ENCODE assay signal across 27 cellular contexts in the genomic region with DNA sequence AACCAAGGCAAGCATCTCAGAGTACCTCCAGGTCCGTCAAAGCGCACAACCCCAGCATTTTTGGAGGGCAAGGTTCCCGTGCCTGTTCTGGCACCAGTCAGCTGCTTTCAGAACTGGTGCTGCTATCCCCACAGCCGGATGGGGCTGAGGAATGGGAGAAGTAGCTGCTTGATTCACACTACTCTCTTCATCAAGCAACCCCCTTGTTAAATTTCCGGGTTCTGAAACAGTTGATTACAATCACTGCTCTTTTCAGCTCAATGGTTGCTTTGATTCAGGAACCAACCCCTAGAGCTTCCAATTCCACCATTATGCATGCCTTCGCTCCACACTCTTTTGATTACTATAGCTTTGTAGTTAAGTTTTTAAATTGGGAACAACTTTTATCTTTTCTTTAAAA. TPM values are rescaled to one million over a fixed set of nuclear protein-coding genes. Genes with fewer than 3 reads are reported as not detected.
"Had no signal": no experiment of that assay in that cellular context is flagged by ENCODE, and none has a peak within 500 bp of the region (broad histone marks: within the 10 kb centered on the region; RNA-seq: fewer than 3 reads in every experiment).

No MANE protein-coding gene starts in this region.

- H3K27ac Mint-ChIP-seq: activated B cell treated with CpG ODN at 0.5 μM for 24 hours; activated CD4-positive, alpha-beta T cell treated with anti-CD3 and anti-CD28 coated beads, Interleukin-2, amount 10 ng/mL, durations not matched to agents 24 days and 14 days; activated naive CD4-positive, alpha-beta T cell treated with anti-CD3 and anti-CD28 coated beads for 36 hours; activated naive CD8-positive, alpha-beta T cell treated with anti-CD3 and anti-CD28 coated beads for 36 hours had no signal

- H3K4me1 Mint-ChIP-seq: activated B cell treated with CpG ODN at 0.5 μM for 24 hours; activated CD4-positive, alpha-beta T cell treated with anti-CD3 and anti-CD28 coated beads, Interleukin-2, amount 10 ng/mL, durations not matched to agents 24 days and 14 days; activated naive CD8-positive, alpha-beta T cell treated with anti-CD3 and anti-CD28 coated beads for 36 hours had no signal

- DNase-seq: activated B cell treated with CpG ODN at 0.5 μM for 24 hours; activated CD4-positive, alpha-beta T cell treated with anti-CD3 and anti-CD28 coated beads for 1 hour; activated CD4-positive, alpha-beta T cell treated with anti-CD3 and anti-CD28 coated beads, Interleukin-2, amount 10 ng/mL, durations not matched to agents 24 days and 14 days; activated CD4-positive, alpha-beta T cell treated with anti-CD3 and anti-CD28 coated beads, Interleukin-2, amount 50 U/mL, for 48 hours; activated CD8-positive, alpha-beta memory T cell treated with anti-CD3 and anti-CD28 coated beads for 24 hours; activated effector memory CD4-positive, alpha-beta T cell treated with anti-CD3 and anti-CD28 coated beads, Interleukin-2, amount 50 U/mL, for 16 hours; activated naive CD4-positive, alpha-beta T cell treated with anti-CD3 and anti-CD28 coated beads for 36 hours; activated naive CD8-positive, alpha-beta T cell treated with anti-CD3 and anti-CD28 coated beads for 36 hours; activated T-cell treated with anti-CD3 and anti-CD28 coated beads, Interleukin-2, amount 50 U/mL, for 4 hours; brain microvascular endothelial cell; Karpas-422; MM.1S; NCI-H1105 treated with DMSO at 0.1 percent for 48 hours; NCI-H1436 treated with DMSO at 0.1 percent for 48 hours; NCI-H187 treated with DMSO at 0.1 percent for 48 hours; NCI-H2171; NCI-H2227 treated with DMSO at 0.1 percent for 48 hours; NCI-H526; NCI-H82; PC-3; SHP77 treated with DMSO at 0.1 percent for 48 hours; T-helper 2 cell; T1000 had no signal

- H3K4me3 ChIP-seq: cardiac muscle cell, K562 had no signal

- H3K36me3 ChIP-seq: brain microvascular endothelial cell, cardiac muscle cell had no signal

- H3K27ac ChIP-seq: brain microvascular endothelial cell, cardiac muscle cell had no signal

- H3K4me3 Mint-ChIP-seq: activated B cell treated with CpG ODN at 0.5 μM for 24 hours; activated CD4-positive, alpha-beta T cell treated with anti-CD3 and anti-CD28 coated beads, Interleukin-2, amount 10 ng/mL, durations not matched to agents 24 days and 14 days; activated naive CD4-positive, alpha-beta T cell treated with anti-CD3 and anti-CD28 coated beads for 36 hours; activated naive CD8-positive, alpha-beta T cell treated with anti-CD3 and anti-CD28 coated beads for 36 hours; activated T-cell treated with anti-CD3 and anti-CD28 coated beads, Interleukin-2, amount 50 U/mL, for 4 hours had no signal

- H3K27me3 Mint-ChIP-seq: activated B cell treated with CpG ODN at 0.5 μM for 24 hours; activated CD4-positive, alpha-beta T cell treated with anti-CD3 and anti-CD28 coated beads, Interleukin-2, amount 10 ng/mL, durations not matched to agents 24 days and 14 days; activated naive CD8-positive, alpha-beta T cell treated with anti-CD3 and anti-CD28 coated beads for 36 hours had no signal

- ATAC-seq: activated T-cell treated with anti-CD3 and anti-CD28 coated beads, Interleukin-2, amount 50 U/mL, for 4 hours; K562; PC-3 had no signal

- H3K9me3 Mint-ChIP-seq: activated B cell treated with CpG ODN at 0.5 μM for 24 hours; activated CD4-positive, alpha-beta T cell treated with anti-CD3 and anti-CD28 coated beads, Interleukin-2, amount 10 ng/mL, durations not matched to agents 24 days and 14 days; activated naive CD4-positive, alpha-beta T cell treated with anti-CD3 and anti-CD28 coated beads for 36 hours; activated naive CD8-positive, alpha-beta T cell treated with anti-CD3 and anti-CD28 coated beads for 36 hours; activated T-cell treated with anti-CD3 and anti-CD28 coated beads, Interleukin-2, amount 50 U/mL, for 4 hours had no signal

- H3K27me3 ChIP-seq: brain microvascular endothelial cell, cardiac muscle cell had no signal

RNA-seq across cellular contexts. Expression of gene CDHR4, which starts 26.3 kb away (rescaled TPM):
- total RNA-seq: activated B cell treated with CpG ODN at 0.5 μM for 24 hours; activated CD4-positive, alpha-beta T cell treated with anti-CD3 and anti-CD28 coated beads, Interleukin-2, amount 10 ng/mL, durations not matched to agents 24 days and 14 days; activated naive CD4-positive, alpha-beta T cell treated with anti-CD3 and anti-CD28 coated beads for 36 hours; activated T-cell treated with anti-CD3 and anti-CD28 coated beads, Interleukin-2, amount 50 U/mL, for 4 hours; cardiac muscle cell; K562; NCI-H460; PC-3 had no signal
- polyA plus RNA-seq: adipose tissue had no signal
